In the genomic region with DNA sequence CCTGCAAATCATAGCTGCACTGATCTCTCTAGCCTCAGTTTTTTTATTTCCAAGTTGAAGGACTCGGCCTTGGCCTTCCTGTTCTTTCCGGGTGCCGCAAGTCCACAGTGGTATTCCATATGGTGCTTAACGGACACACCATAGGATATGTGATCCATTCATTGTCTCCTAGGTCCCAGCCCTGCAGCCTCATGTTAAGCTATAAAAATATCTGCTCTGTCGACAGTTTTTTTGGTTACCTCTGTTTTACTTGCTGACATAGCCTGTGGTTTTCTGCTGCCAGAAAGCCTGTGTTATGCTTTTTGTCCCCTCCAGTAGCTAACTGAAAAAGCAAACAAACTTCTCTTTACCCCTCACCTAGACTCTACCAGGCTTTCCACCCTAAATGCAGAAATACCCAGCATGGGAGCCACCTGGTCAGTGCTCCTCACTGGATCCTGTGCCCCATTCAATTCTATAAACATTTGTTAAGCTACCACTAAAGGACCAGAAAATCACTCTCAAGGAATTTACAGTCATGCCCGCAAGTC, we compare ENCODE assay signal across 1 cellular context.
TF ChIP-seq lines count a peak whose summit lies in the region.

No MANE protein-coding gene starts in this region.

TF ChIP-seq in H1, 55 proteins besides CTCF, POLR2A, EP300 and RAD21:
- TF ChIP-seq, protein P1, sequence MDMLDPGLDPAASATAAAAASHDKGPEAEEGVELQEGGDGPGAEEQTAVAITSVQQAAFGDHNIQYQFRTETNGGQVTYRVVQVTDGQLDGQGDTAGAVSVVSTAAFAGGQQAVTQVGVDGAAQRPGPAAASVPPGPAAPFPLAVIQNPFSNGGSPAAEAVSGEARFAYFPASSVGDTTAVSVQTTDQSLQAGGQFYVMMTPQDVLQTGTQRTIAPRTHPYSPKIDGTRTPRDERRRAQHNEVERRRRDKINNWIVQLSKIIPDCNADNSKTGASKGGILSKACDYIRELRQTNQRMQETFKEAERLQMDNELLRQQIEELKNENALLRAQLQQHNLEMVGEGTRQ (IDR thresholded peaks at IDR 0.05; ENCODE audit: low read length), result no peak
- TF ChIP-seq PHF8 (conservative IDR thresholded peaks at IDR 0.05; ENCODE audit: low read depth, low read length) (no peak), SAP30 (IDR thresholded peaks at IDR 0.05; ENCODE audit: insufficient read depth, insufficient replicate concordance, low read length) (no peak), TAF1 (IDR thresholded peaks at IDR 0.05; ENCODE audit: low read depth, low read length) (no peak), TEAD4 (IDR thresholded peaks at IDR 0.05; ENCODE audit: low read depth, low read length) (no peak), BACH1 (IDR thresholded peaks at IDR 0.05; ENCODE audit: low read length) (no peak), CREB1 (IDR thresholded peaks at IDR 0.05) (no peak), SRF (IDR thresholded peaks at IDR 0.05; ENCODE audit: low read depth, low read length) (no peak), HDAC2 (IDR thresholded peaks at IDR 0.05; ENCODE audit: borderline replicate concordance in 1 of 2, low read depth in 2 of 2, low read length in 2 of 2) (no peak), SP2 (IDR thresholded peaks at IDR 0.05; ENCODE audit: low read length) (no peak)
